Comparison of ENCODE assay signal across 8 cellular contexts in genomic region chr19:33795370-33796163, GRCh38. TPM values are rescaled to one million over a fixed set of nuclear protein-coding genes. Genes with fewer than 3 reads are reported as not detected.
DNase-seq lines count a peak whose midpoint lies in the region; ATAC-seq and TF ChIP-seq lines count a peak whose summit lies in the region.

No MANE protein-coding gene starts in this region.

- peak overlapping the region; percentile 86 for H3K4me3 ChIP-seq in SK-N-MC
- peak overlapping the region; percentile 93 for H3K4me3 ChIP-seq in hepatocyte

- H3K27ac ChIP-seq in SK-N-MC (peak overlapping the region; percentile 89), hepatocyte (peak overlapping the region; percentile 96)

- no peaks in the 10 kb centered on the region for H4K20me1 ChIP-seq in hepatocyte (ENCODE audit: insufficient read depth, poor library complexity, severe bottlenecking)

- H3K9me2 ChIP-seq in hepatocyte (replicated peaks; ENCODE audit: insufficient read depth), result no peaks in the 10 kb centered on the region

- no peaks in the 10 kb centered on the region for H3K36me3 ChIP-seq in SK-N-MC (ENCODE audit: insufficient read depth, low read length)
- no peaks in the 10 kb centered on the region for H3K36me3 ChIP-seq in hepatocyte (replicated peaks; ENCODE audit: insufficient read depth, low read depth)

- peak; percentile 84 for DNase-seq in EL
- DNase-seq in SK-N-MC (ENCODE audit: low read depth, low spot score), result peak; percentile 37
- peak; percentile 94 for DNase-seq in astrocyte of the hippocampus (ENCODE audit: low read depth, low spot score)
- peak; percentile 94 for DNase-seq in hepatocyte (ENCODE audit: low spot score)
- DNase-seq in pulmonary artery endothelial cell (ENCODE audit: low read depth, low spot score), result peak; percentile 48

- H3K4me1 ChIP-seq in hepatocyte (ENCODE audit: insufficient read depth), result peaks cover 5% of the 10 kb centered on the region

- ATAC-seq in GM18861 (IDR thresholded peaks at IDR 0.05; ENCODE audit: unreplicated experiment) (no peak), HG02571 (IDR thresholded peaks at IDR 0.05; ENCODE audit: unreplicated experiment) (no peak)

- peak overlapping the region; percentile 88 for H3K9ac ChIP-seq in SK-N-MC (ENCODE audit: insufficient read length)

- H3K79me2 ChIP-seq in hepatocyte, result peaks cover 12% of the 10 kb centered on the region

- H3K27me3 ChIP-seq in hepatocyte, result no peaks in the 10 kb centered on the region

- H2AFZ ChIP-seq in hepatocyte, result peak overlapping the region; percentile 70

- peak; percentile 97 for TF ChIP-seq CTCF in LNCAP (IDR thresholded peaks at IDR 0.05)
- peak; percentile 97 for TF ChIP-seq CTCF in hepatocyte (IDR thresholded peaks at IDR 0.05; ENCODE audit: poor library complexity)

- 0% methylated on average over 18 of the region's 92 CpGs for WGBS in hepatocyte (ENCODE audit: low lambda C conversion rate, missing lambda C conversion rate)

- H3K9me3 ChIP-seq in SK-N-MC (ENCODE audit: low read depth, low read length) (no peaks in the 10 kb centered on the region), hepatocyte (ENCODE audit: low read depth) (no peaks in the 10 kb centered on the region)

- H3K4me2 ChIP-seq in hepatocyte, result peak overlapping the region; percentile 97

RNA-seq across cellular contexts. Expression of gene KCTD15, which starts 1.1 kb away (rescaled TPM):
- total RNA-seq in hepatocyte (25.9 and 55.8 TPM in 2 replicates), pulmonary artery endothelial cell (45.8 and 51.0 TPM in 2 replicates)
- polyA plus RNA-seq in hepatocyte, result 8.4 and 10.1 TPM in 2 replicates

Comparison
In these comparisons a context has a peak if more than half of its experiments do, and no peak if none do; other contexts are left out.
1. DNase-seq: peak in every context shown above with its lines; median percentile 94 in astrocyte of the hippocampus; 94 in hepatocyte; 84 in EL; 48 in pulmonary artery endothelial cell; 37 in SK-N-MC.